ENCODE assay signal across 10 cellular contexts in the genomic region with DNA sequence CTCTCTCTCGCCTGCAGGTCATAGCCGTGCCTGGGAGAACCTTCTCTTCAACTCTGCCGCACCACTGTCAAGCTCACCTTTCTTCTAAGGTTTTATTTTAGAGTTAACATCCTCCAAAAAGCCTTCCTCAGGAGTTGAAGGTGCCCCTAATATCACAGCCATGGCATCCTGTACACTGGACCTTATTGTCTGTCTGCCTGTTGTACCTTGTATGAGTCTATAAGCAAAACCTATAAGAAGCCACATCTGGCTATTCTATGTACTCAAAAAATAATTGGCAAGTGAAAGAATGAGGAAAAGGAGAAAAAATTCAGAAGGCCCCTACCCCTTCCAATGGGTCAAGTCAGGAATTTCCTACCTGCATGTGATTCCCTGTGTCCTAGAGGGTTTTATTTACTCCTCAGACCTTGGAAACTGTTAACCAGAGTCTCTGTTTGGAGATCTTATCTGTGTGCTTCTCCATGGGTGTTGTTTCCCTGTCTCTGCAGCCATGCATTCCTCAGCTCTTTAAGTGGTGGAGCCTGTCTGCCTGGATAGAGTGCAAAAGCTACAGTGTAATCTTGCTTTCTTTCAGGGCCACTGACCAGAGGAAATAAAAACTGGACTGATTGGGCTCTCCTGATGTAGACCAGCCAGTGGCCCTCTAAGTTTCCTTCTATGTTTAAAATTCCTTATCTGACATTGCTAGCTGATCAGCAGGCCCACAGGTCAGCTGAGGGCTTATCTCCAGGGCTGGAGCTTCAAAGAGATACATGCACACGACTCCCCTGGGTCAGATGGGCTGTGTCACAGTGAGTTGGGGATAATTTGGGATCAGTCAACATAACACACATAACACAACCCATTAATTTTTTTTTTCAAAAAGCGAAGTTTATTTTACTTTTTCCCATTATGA. TPM values are rescaled to one million over a fixed set of nuclear protein-coding genes. Genes with fewer than 3 reads are reported as not detected.
DNase-seq lines count a peak whose midpoint lies in the region; ATAC-seq, FAIRE-seq and TF ChIP-seq lines count a peak whose summit lies in the region.
"Had no signal": no experiment of that assay in that cellular context is flagged by ENCODE, and none has a peak within 500 bp of the region (broad histone marks: within the 10 kb centered on the region; RNA-seq: fewer than 3 reads in every experiment).

No MANE protein-coding gene starts in this region.

- H3K9ac ChIP-seq in IMR-90 (ENCODE audit: low read depth, low read length) (no peak overlapping the region), K562 (ENCODE audit: insufficient read depth in 1 of 2, low read depth in 2 of 2, low read length in 2 of 2) (peak overlapping the region; percentile 46 to 77; a peak in 3 of 4 replicates), HepG2 (ENCODE audit: insufficient read depth, low read depth, low read length) (peak overlapping the region; percentile 72)

- H2AK9ac ChIP-seq in IMR-90 (replicated peaks; ENCODE audit: low read depth, low read length, poor library complexity): no peak overlapping the region

- H2AK5ac ChIP-seq in IMR-90 (ENCODE audit: low read depth, low read length): no peak overlapping the region

- H3K36me3 ChIP-seq in A673 (ENCODE audit: insufficient read depth, low read length, poor library complexity, severe bottlenecking) (no peaks in the 10 kb centered on the region), IMR-90 (ENCODE audit: control insufficient read depth, insufficient read depth, low read length) (no peaks in the 10 kb centered on the region), K562 (ENCODE audit: control insufficient read depth, insufficient read depth, low read length) (no peaks in the 10 kb centered on the region), HepG2 (replicated peaks in 1 of 2; ENCODE audit: control insufficient read depth in 1 of 2, insufficient read depth in 2 of 2, low read length in 2 of 2) (no peaks in the 10 kb centered on the region)

- H3K9me1 ChIP-seq in IMR-90 (ENCODE audit: insufficient read depth, low read length) (no peaks in the 10 kb centered on the region), K562 (ENCODE audit: control insufficient read depth, insufficient read depth, low read length) (no peaks in the 10 kb centered on the region)

- H3K23ac ChIP-seq in IMR-90 (ENCODE audit: low read depth, low read length): no peak overlapping the region

- POLR2A ChIA-PET in A673 (lab: Charles Lee; ENCODE audit: low non-redundant PET): no interaction called here
- POLR2A ChIA-PET in IMR-90 (lab: Charles Lee; ENCODE audit: unreplicated experiment): no interaction called here
- POLR2A ChIA-PET in K562 (lab: Yijun Ruan, JAX): interaction anchor here (0.5 to 1.5 kb wide), 9 partner anchors 9 to 195 kb away, joined by 3 to 7 read pairs (median 4); partner anchors contain the start of genes FZD4 and TMEM135
- POLR2A ChIA-PET in HepG2 (lab: Yijun Ruan, JAX): interaction anchor here (1.3 to 2.8 kb wide), 8 partner anchors 17 to 61 kb away, joined by 7 to 47 read pairs (median 10); partner anchors contain the start of genes FZD4 and TMEM135

- FAIRE-seq in K562 (lab: Jason Lieb, UNC): peak; percentile 96
- peak; percentile 96 for FAIRE-seq in HepG2 (lab: Jason Lieb, UNC)

- ATAC-seq in IMR-90 (ENCODE audit: low read depth) (peak; percentile 76), K562 (peak; percentile 91), HepG2 (peak; percentile 92), GM19328 (IDR thresholded peaks at IDR 0.05; ENCODE audit: unreplicated experiment) (no peak)
- ATAC-seq: esophagus mucosa; stimulated activated effector memory CD8-positive, alpha-beta T cell treated with anti-CD3 and anti-CD28 coated beads, Interleukin-12 subunit alpha, Interleukin-12 subunit beta, amount 100 ng/mL, for 72 hours had no signal

- H3K14ac ChIP-seq in IMR-90 (replicated peaks; ENCODE audit: low read depth, low read length): no peak overlapping the region

- dilution Hi-C loops in IMR-90 (cut with HindIII; ENCODE audit: low sequenced_read_pairs, unreplicated experiment): no loop called here

- H3K4me3 ChIP-seq in A673 (ENCODE audit: low read depth, low read length, poor library complexity, severe bottlenecking) (no peak overlapping the region), IMR-90 (ENCODE audit: insufficient read depth, low read depth, low read length) (no peak overlapping the region), K562 (peak overlapping the region; percentile 12; the same call in 1 of the 2 replicates), HepG2 (replicated peaks in 1 of 3; ENCODE audit: insufficient read depth in 1 of 3, low read depth in 2 of 3, low read length in 3 of 3) (peak overlapping the region; percentile 31 to 48 (median 34))

- H2AFZ ChIP-seq in IMR-90 (replicated peaks; ENCODE audit: low read length, poor library complexity) (no peak overlapping the region), K562 (ENCODE audit: low read depth, low read length) (peak overlapping the region; percentile 81), HepG2 (ENCODE audit: low read length) (peak overlapping the region; percentile 24)

- H2BK15ac ChIP-seq in IMR-90 (ENCODE audit: low read depth, low read length): no peak overlapping the region

- no peak overlapping the region for H2BK120ac ChIP-seq in IMR-90 (ENCODE audit: low read depth, low read length)

- TF ChIP-seq RAD21 in IMR-90 (IDR thresholded peaks at IDR 0.05; ENCODE audit: low read length) (no peak), K562 (CRISPR knock-in tag; conservative IDR thresholded peaks at IDR 0.05 in 1 of 2, IDR thresholded peaks at IDR 0.05 in 1 of 2) (peak; percentile 15 to 29; a peak in 3 of 4 replicates), HepG2 (CRISPR knock-in tag; IDR thresholded peaks at IDR 0.05) (no peak)

- no peak overlapping the region for H2BK20ac ChIP-seq in IMR-90 (ENCODE audit: low read depth, low read length)

- H4K91ac ChIP-seq in IMR-90 (ENCODE audit: insufficient read depth, low read depth, low read length): no peak overlapping the region

- H3K79me2 ChIP-seq in K562 (ENCODE audit: control insufficient read depth, insufficient read depth, low read length) (no peaks in the 10 kb centered on the region), HepG2 (ENCODE audit: insufficient read depth, low read length) (no peaks in the 10 kb centered on the region)

- no peak overlapping the region for H2BK5ac ChIP-seq in IMR-90 (ENCODE audit: low read depth, low read length, poor library complexity, severe bottlenecking)

- TF ChIP-seq POLR2A in IMR-90 (IDR thresholded peaks at IDR 0.05; ENCODE audit: low read depth, low read length) (no peak), K562 (conservative IDR thresholded peaks at IDR 0.05) (peak; percentile 53), HepG2 (IDR thresholded peaks at IDR 0.05; ENCODE audit: insufficient read depth in 1 of 2, low read depth in 2 of 2, low read length in 2 of 2) (peak in 1 of 2 experiments; percentile 42; a peak in 1 of 4 replicates)

- H3K9me3 ChIP-seq in A673 (ENCODE audit: low read depth, low read length, poor library complexity, severe bottlenecking) (no peaks in the 10 kb centered on the region), IMR-90 (ENCODE audit: control insufficient read depth, insufficient read depth, low read length) (no peaks in the 10 kb centered on the region), K562 (replicated peaks; ENCODE audit: control insufficient read depth, insufficient read depth, low read depth, low read length) (no peaks in the 10 kb centered on the region), HepG2 (ENCODE audit: low read length) (no peaks in the 10 kb centered on the region)

- H4K8ac ChIP-seq in IMR-90 (ENCODE audit: low read depth in 2 of 2, low read length in 2 of 2): no peak overlapping the region

- H3K18ac ChIP-seq in IMR-90 (ENCODE audit: low read depth, low read length): no peak overlapping the region

- intact Hi-C loops in A673 (cut with micrococcal nuclease; ENCODE audit: unreplicated experiment) (no loop called here), IMR-90 (cut with micrococcal nuclease) (no loop called here), K562 (cut with micrococcal nuclease) (loop anchor here (1.0 to 5.0 kb wide), 2 partner anchors 37 to 97 kb away; partner anchors contain the start of gene TMEM135), HepG2 (cut with micrococcal nuclease; ENCODE audit: unreplicated experiment) (loop anchor here (1.0 kb wide), 4 partner anchors 29 to 59 kb away; partner anchors contain the start of genes FZD4 and TMEM135)

- no peaks in the 10 kb centered on the region for H3K79me1 ChIP-seq in IMR-90 (ENCODE audit: low read depth in 1 of 2, low read length in 2 of 2)

- 70% methylated on average over 2 of the region's 5 CpGs; no CpG with 5 or more reads in 1 of the 2 experiments for WGBS in IMR-90 (ENCODE audit: extremely low coverage in 2 of 2, insufficient read length in 1 of 2), 2 experiments
- WGBS in K562 (ENCODE audit: insufficient coverage, low coverage, missing lambda C conversion rate): 8% methylated on average over 5 of the region's 5 CpGs
- under 1% methylated on average over 5 of the region's 5 CpGs for WGBS in HepG2 (ENCODE audit: low lambda C conversion rate)

- H3K27ac ChIP-seq in A673 (ENCODE audit: low read depth, low read length, poor library complexity, severe bottlenecking) (peak overlapping the region; percentile 29), IMR-90 (ENCODE audit: insufficient read depth, low read length) (no peak overlapping the region), K562 (ENCODE audit: extremely low read depth, low read depth, low read length) (peak overlapping the region; percentile 87), HepG2 (ENCODE audit: extremely low read length, insufficient read depth, low read length) (peak overlapping the region; percentile 87)

- no peak overlapping the region for H3K56ac ChIP-seq in IMR-90 (ENCODE audit: extremely low read depth, insufficient read depth, low read length)

- peaks cover 20% of the 10 kb centered on the region for H3K4me1 ChIP-seq in A673 (ENCODE audit: insufficient read depth, low read length, poor library complexity, severe bottlenecking)
- H3K4me1 ChIP-seq in IMR-90 (ENCODE audit: control insufficient read depth, insufficient read depth, low read length): peaks cover 2% of the 10 kb centered on the region; the same call in 1 of the 2 replicates
- peaks cover 18 to 42% of the 10 kb centered on the region in 2 experiments; a peak in 4 of 5 replicates for H3K4me1 ChIP-seq in K562 (replicated peaks in 1 of 2; ENCODE audit: control insufficient read depth in 2 of 2, insufficient read depth in 2 of 2, low read length in 2 of 2)
- peaks cover 91% of the 10 kb centered on the region for H3K4me1 ChIP-seq in HepG2 (ENCODE audit: insufficient read depth, low read length)

- no peak for TF ChIP-seq CTCF in A673 (conservative IDR thresholded peaks at IDR 0.05; ENCODE audit: low read depth, low read length)
- TF ChIP-seq CTCF in IMR-90 (conservative IDR thresholded peaks at IDR 0.05; ENCODE audit: low read depth, low read length): no peak
- TF ChIP-seq CTCF in K562 (IDR thresholded peaks at IDR 0.05 in 2 of 3, conservative IDR thresholded peaks at IDR 0.05 in 1 of 3; ENCODE audit: insufficient read depth in 2 of 3, low read depth in 1 of 3, low read length in 3 of 3): no peak
- no peak for TF ChIP-seq CTCF in HepG2 (CRISPR knock-in tag; IDR thresholded peaks at IDR 0.05)

- H3K27me3 ChIP-seq in A673 (replicated peaks; ENCODE audit: insufficient read depth, low read depth, low read length, poor library complexity) (no peaks in the 10 kb centered on the region), IMR-90 (ENCODE audit: control insufficient read depth, insufficient read depth, low read length) (no peaks in the 10 kb centered on the region; the same call in 1 of the 2 replicates), K562 (ENCODE audit: control insufficient read depth in 2 of 2, insufficient read depth in 2 of 2, low read length in 2 of 2) (no peaks in the 10 kb centered on the region), HepG2 (ENCODE audit: control insufficient read depth in 1 of 2, insufficient read depth in 2 of 2, low read length in 2 of 2) (no peaks in the 10 kb centered on the region)

- H4K5ac ChIP-seq in IMR-90 (ENCODE audit: low read depth, low read length): no peak overlapping the region

- DNase-seq in A673 (ENCODE audit: low spot score): peak; percentile 49
- DNase-seq in IMR-90: peak; percentile 10
- DNase-seq in K562 (ENCODE audit: extremely low read depth in 1 of 4, low spot score in 3 of 4): peak; percentile 68 to 96 (median 81)
- DNase-seq in HepG2 (ENCODE audit: low spot score): peak; percentile 99
- no peak for DNase-seq in putamen (ENCODE audit: low spot score)
- no peak for DNase-seq in NCI-H82 (lab: John Stamatoyannopoulos, UW)
- DNase-seq in activated CD4-positive, alpha-beta T cell treated with anti-CD3 and anti-CD28 coated beads, Interleukin-2, amount 50 U/mL, for 48 hours: no peak

- H3K4me2 ChIP-seq in IMR-90 (ENCODE audit: low read depth, low read length) (no peak overlapping the region), K562 (ENCODE audit: insufficient read depth, low read length) (peak overlapping the region; percentile 86), HepG2 (ENCODE audit: low read depth, low read length) (peak overlapping the region; percentile 76)

- TF ChIP-seq EP300 in K562 (IDR thresholded peaks at IDR 0.05; ENCODE audit: low read length): peak; percentile 96
- peak; percentile 47 to 80; a peak in 2 of 4 replicates for TF ChIP-seq EP300 in HepG2 (IDR thresholded peaks at IDR 0.05; ENCODE audit: low read depth in 2 of 2, low read length in 2 of 2)
- TF ChIP-seq EP300 in HepG2 (CRISPR knock-in tag; IDR thresholded peaks at IDR 0.05; ENCODE audit: borderline replicate concordance): peak; percentile 92

- H4K20me1 ChIP-seq in IMR-90 (ENCODE audit: insufficient read depth, low read length) (no peaks in the 10 kb centered on the region), K562 (replicated peaks; ENCODE audit: control insufficient read depth, insufficient read depth, low read length) (no peaks in the 10 kb centered on the region), HepG2 (ENCODE audit: insufficient read depth, low read length) (no peaks in the 10 kb centered on the region)

- in situ Hi-C loops in IMR-90 (cut with MboI; ENCODE audit: low sequenced_read_pairs): no loop called here
- in situ Hi-C loops in K562 (cut with MboI): no loop called here
- in situ Hi-C loops in HepG2 (cut with HindIII; ENCODE audit: extremely low pct_ligation_motif_present, low pct_unique_long_range_greater_than_20kb): loop anchor here (5.0 kb wide), 2 partner anchors 37 to 43 kb away; partner anchors contain the start of genes FZD4 and TMEM135

- H3K4ac ChIP-seq in IMR-90 (ENCODE audit: low read depth, low read length): no peak overlapping the region

- CTCF ChIA-PET in A673 (lab: Charles Lee): no interaction called here
- CTCF ChIA-PET in IMR-90 (lab: Yijun Ruan, JAX): no interaction called here
- CTCF ChIA-PET in K562 (lab: Yijun Ruan, JAX; ENCODE audit: low intra/inter-chr PET ratio): no interaction called here
- CTCF ChIA-PET in HepG2 (lab: Yijun Ruan, JAX; ENCODE audit: low intra/inter-chr PET ratio, low total read pairs): no interaction called here

- BruUV-seq in A673 (replicated peaks; lab: Mats Ljungman, UMichigan) (no TSS peak), IMR-90 (replicated peaks; lab: Mats Ljungman, UMichigan) (no TSS peak), K562 (replicated peaks; lab: Mats Ljungman, UMichigan) (TSS peak; percentile 85), HepG2 (replicated peaks; lab: Mats Ljungman, UMichigan) (TSS peak; percentile 88)

RNA-seq across cellular contexts. Expression of gene TMEM135, which starts 37.6 kb away (rescaled TPM):
- total RNA-seq in A673 (2021): 70.3 and 86.7 TPM in 2 replicates
- total RNA-seq in IMR-90 (2012; rRNA removed): 5.9 and 6.9 TPM in 2 replicates
- polyA plus RNA-seq in IMR-90 (2012; rRNA removed): 2.7 and 3.9 TPM in 2 replicates
- 0.75 and 1.4 TPM in 2 replicates for polyA plus RNA-seq in IMR-90 (2012; cell fraction: cytosol; rRNA removed)
- polyA plus RNA-seq in IMR-90 (2012; cell fraction: nucleus; rRNA removed; ENCODE audit: low replicate concordance): 1.7 and 6.0 TPM in 2 replicates
- 53.5 and 67.7 TPM in 2 replicates for total RNA-seq in K562 (2011; cell fraction: chromatin; rRNA removed; ENCODE audit: low replicate concordance)
- 29.0 and 34.1 TPM in 2 replicates for total RNA-seq in K562 (2011; cell fraction: nucleolus; rRNA removed)
- 47.7 and 69.0 TPM in 2 replicates for total RNA-seq in K562 (2011; cell fraction: nucleoplasm; rRNA removed)
- total RNA-seq in K562 (2014; rRNA removed): 17.3 and 18.1 TPM in 2 replicates
- 50.4 and 76.4 TPM in 2 replicates for total RNA-seq in K562 (2014; rRNA removed; fragmentation: Illumina TruSeq; extraction: Trizol)
- 39.5 and 53.6 TPM in 2 replicates for total RNA-seq in K562 (2015; rRNA removed; fragmentation: Illumina TruSeq; extraction: Trizol)
- 41.4 and 49.4 TPM in 2 replicates for total RNA-seq in K562 (2021)
- 36.4 and 45.1 TPM in 2 replicates for polyA plus RNA-seq in K562 (2011; rRNA removed)
- polyA plus RNA-seq in K562 (2011; cell fraction: cytosol; rRNA removed): 25.2 and 57.5 TPM in 2 replicates
- polyA plus RNA-seq in K562 (2011; cell fraction: nucleus; rRNA removed): 42.6 and 53.1 TPM in 2 replicates
- polyA plus RNA-seq in K562 (2012): 22.6 and 38.2 TPM in 2 replicates
- polyA plus RNA-seq in K562 (2014; fragmentation: Illumina TruSeq; extraction: Trizol): 23.1 and 23.2 TPM in 2 replicates
- 10 to 100 TPM; 24.0 to 24.9 TPM for polyA plus RNA-seq in K562 (2014; fragmentation: Nextera tagmentation; extraction: Ambion mirVana)
- polyA plus RNA-seq in K562 (2014; rRNA removed): 17.7 and 19.6 TPM in 2 replicates
- 59.9 and 79.4 TPM in 2 replicates for polyA minus RNA-seq in K562 (2011; rRNA and poly(A)+ RNA removed)
- polyA minus RNA-seq in K562 (2011; cell fraction: cytosol; rRNA and poly(A)+ RNA removed): 22.8 and 25.4 TPM in 2 replicates
- polyA minus RNA-seq in K562 (2011; cell fraction: nucleus; rRNA and poly(A)+ RNA removed): 69.3 and 81.3 TPM in 2 replicates
- total RNA-seq in HepG2 (2016; rRNA removed; fragmentation: Illumina TruSeq; extraction: Trizol): 88.9 and 137 TPM in 2 replicates
- 13.8 and 23.1 TPM in 2 replicates for total RNA-seq in HepG2 (2016; cell fraction: cytosol; rRNA removed; fragmentation: Illumina TruSeq; extraction: Trizol; ENCODE audit: low read depth)
- 89.3 and 110 TPM in 2 replicates for total RNA-seq in HepG2 (2016; cell fraction: insoluble cytoplasmic fraction; rRNA removed; fragmentation: Illumina TruSeq; extraction: Trizol)
- 53.8 and 64.4 TPM in 2 replicates for total RNA-seq in HepG2 (2016; cell fraction: membrane; rRNA removed; fragmentation: Illumina TruSeq; extraction: Trizol)
- total RNA-seq in HepG2 (2016; cell fraction: nucleus; rRNA removed; fragmentation: Illumina TruSeq; extraction: Trizol): 114 and 120 TPM in 2 replicates
- polyA plus RNA-seq in HepG2 (2011; rRNA removed): 29.8 and 36.6 TPM in 2 replicates
- polyA plus RNA-seq in HepG2 (2011; cell fraction: cytosol; rRNA removed): 22.7 and 40.1 TPM in 2 replicates
- polyA plus RNA-seq in HepG2 (2011; cell fraction: nucleus; rRNA removed): 31.7 and 48.3 TPM in 2 replicates
- 28.2 and 36.9 TPM in 2 replicates for polyA plus RNA-seq in HepG2 (2012)
- polyA plus RNA-seq in HepG2 (2016; cell fraction: cytosol; fragmentation: Illumina TruSeq; extraction: Trizol; ENCODE audit: low read depth): 4.8 and 5.5 TPM in 2 replicates
- polyA plus RNA-seq in HepG2 (2016; cell fraction: insoluble cytoplasmic fraction; fragmentation: Illumina TruSeq; extraction: Trizol; ENCODE audit: low read depth): 68.6 and 71.6 TPM in 2 replicates
- 17.9 and 19.7 TPM in 2 replicates for polyA plus RNA-seq in HepG2 (2016; cell fraction: membrane; fragmentation: Illumina TruSeq; extraction: Trizol; ENCODE audit: low read depth)
- 49.6 and 80.2 TPM in 2 replicates for polyA plus RNA-seq in HepG2 (2016; cell fraction: nucleus; fragmentation: Illumina TruSeq; extraction: Trizol; ENCODE audit: insufficient read depth, low read depth)
- polyA minus RNA-seq in HepG2 (2011; rRNA and poly(A)+ RNA removed; ENCODE audit: low replicate concordance): 29.8 and 153 TPM in 2 replicates
- polyA minus RNA-seq in HepG2 (2011; cell fraction: cytosol; rRNA and poly(A)+ RNA removed): 48.6 and 52.1 TPM in 2 replicates
- polyA minus RNA-seq in HepG2 (2011; cell fraction: nucleus; rRNA and poly(A)+ RNA removed): 145 and 211 TPM in 2 replicates

RNA-seq across cellular contexts. Expression of gene FZD4, which starts 44.9 kb away (rescaled TPM):
- total RNA-seq in A673 (2021) (82.7 and 89.1 TPM in 2 replicates), IMR-90 (2012; rRNA removed) (7.7 and 10.3 TPM in 2 replicates), K562 (2014; rRNA removed) (5.0 and 5.7 TPM in 2 replicates), K562 (2014; rRNA removed; fragmentation: Illumina TruSeq; extraction: Trizol) (5.1 and 5.7 TPM in 2 replicates), K562 (2015; rRNA removed; fragmentation: Illumina TruSeq; extraction: Trizol) (7.6 and 7.9 TPM in 2 replicates), K562 (2021) (6.1 and 6.3 TPM in 2 replicates), HepG2 (2016; rRNA removed; fragmentation: Illumina TruSeq; extraction: Trizol) (34.7 and 46.5 TPM in 2 replicates)
- polyA plus RNA-seq in IMR-90 (2012; rRNA removed) (3.1 and 3.7 TPM in 2 replicates), K562 (2011; rRNA removed) (6.2 and 7.3 TPM in 2 replicates), K562 (2014; fragmentation: Illumina TruSeq; extraction: Trizol) (5.1 and 6.2 TPM in 2 replicates), K562 (2014; fragmentation: Nextera tagmentation; extraction: Ambion mirVana) (1 to 10 TPM; 1.2 to 1.4 TPM), K562 (2014; rRNA removed) (5.8 and 6.7 TPM in 2 replicates), HepG2 (2011; rRNA removed) (49.1 and 70.4 TPM in 2 replicates)
- polyA plus RNA-seq in IMR-90 (2012; cell fraction: cytosol; rRNA removed): 1.7 and 2.3 TPM in 2 replicates
- 1.5 and 4.4 TPM in 2 replicates for polyA plus RNA-seq in IMR-90 (2012; cell fraction: nucleus; rRNA removed; ENCODE audit: low replicate concordance)
- total RNA-seq in K562 (2011; cell fraction: chromatin; rRNA removed; ENCODE audit: low replicate concordance): 6.9 and 12.4 TPM in 2 replicates
- total RNA-seq in K562 (2011; cell fraction: nucleolus; rRNA removed): 7.7 and 10.0 TPM in 2 replicates
- 14.2 TPM in 2 replicates for total RNA-seq in K562 (2011; cell fraction: nucleoplasm; rRNA removed)
- 3.1 and 7.3 TPM in 2 replicates for polyA plus RNA-seq in K562 (2011; cell fraction: cytosol; rRNA removed)
- polyA plus RNA-seq in K562 (2011; cell fraction: nucleus; rRNA removed): 3.9 and 5.8 TPM in 2 replicates
- polyA plus RNA-seq in K562 (2012): 4.1 and 6.1 TPM in 2 replicates
- 6.9 and 7.1 TPM in 2 replicates for polyA minus RNA-seq in K562 (2011; rRNA and poly(A)+ RNA removed)
- 2.3 and 3.3 TPM in 2 replicates for polyA minus RNA-seq in K562 (2011; cell fraction: cytosol; rRNA and poly(A)+ RNA removed)
- 2.2 and 4.6 TPM in 2 replicates for polyA minus RNA-seq in K562 (2011; cell fraction: nucleus; rRNA and poly(A)+ RNA removed)
- total RNA-seq in HepG2 (2016; cell fraction: cytosol; rRNA removed; fragmentation: Illumina TruSeq; extraction: Trizol; ENCODE audit: low read depth): 3.4 and 3.7 TPM in 2 replicates
- 36.7 and 46.5 TPM in 2 replicates for total RNA-seq in HepG2 (2016; cell fraction: insoluble cytoplasmic fraction; rRNA removed; fragmentation: Illumina TruSeq; extraction: Trizol)
- 15.6 and 16.1 TPM in 2 replicates for total RNA-seq in HepG2 (2016; cell fraction: membrane; rRNA removed; fragmentation: Illumina TruSeq; extraction: Trizol)
- 57.2 and 60.7 TPM in 2 replicates for total RNA-seq in HepG2 (2016; cell fraction: nucleus; rRNA removed; fragmentation: Illumina TruSeq; extraction: Trizol)
- polyA plus RNA-seq in HepG2 (2011; cell fraction: cytosol; rRNA removed): 41.6 and 43.4 TPM in 2 replicates
- polyA plus RNA-seq in HepG2 (2011; cell fraction: nucleus; rRNA removed): 33.6 and 37.4 TPM in 2 replicates
- polyA plus RNA-seq in HepG2 (2012): 22.8 and 29.0 TPM in 2 replicates
- polyA plus RNA-seq in HepG2 (2016; cell fraction: cytosol; fragmentation: Illumina TruSeq; extraction: Trizol; ENCODE audit: low read depth): 1.4 and 1.5 TPM in 2 replicates
- polyA plus RNA-seq in HepG2 (2016; cell fraction: insoluble cytoplasmic fraction; fragmentation: Illumina TruSeq; extraction: Trizol; ENCODE audit: low read depth): 19.7 and 21.6 TPM in 2 replicates
- polyA plus RNA-seq in HepG2 (2016; cell fraction: membrane; fragmentation: Illumina TruSeq; extraction: Trizol; ENCODE audit: low read depth): 4.3 and 4.6 TPM in 2 replicates
- polyA plus RNA-seq in HepG2 (2016; cell fraction: nucleus; fragmentation: Illumina TruSeq; extraction: Trizol; ENCODE audit: insufficient read depth, low read depth): 58.8 and 63.1 TPM in 2 replicates
- 16.6 and 151 TPM in 2 replicates for polyA minus RNA-seq in HepG2 (2011; rRNA and poly(A)+ RNA removed; ENCODE audit: low replicate concordance)
- polyA minus RNA-seq in HepG2 (2011; cell fraction: cytosol; rRNA and poly(A)+ RNA removed): 66.3 and 82.1 TPM in 2 replicates
- polyA minus RNA-seq in HepG2 (2011; cell fraction: nucleus; rRNA and poly(A)+ RNA removed): 43.3 and 46.9 TPM in 2 replicates

Comparison
In these comparisons a context has a peak if more than half of its experiments do, and no peak if none do; other contexts are left out.
1. DNase-seq: peak in A673 (single experiment), IMR-90 (single experiment), K562 (4 of 4) and HepG2 (single experiment); none in putamen (single experiment), NCI-H82 (single experiment) and activated CD4-positive, alpha-beta T cell treated with anti-CD3 and anti-CD28 coated beads, Interleukin-2, amount 50 U/mL, for 48 hours (0 of 2).
2. H3K4me3 ChIP-seq: peak in K562 (single experiment) and HepG2 (3 of 3); none in A673 (single experiment) and IMR-90 (single experiment).
3. POLR2A ChIA-PET loops: an anchor here in K562 (0.5 to 1.5 kb wide) and HepG2 (1.3 to 2.8 kb wide); none called in A673 and IMR-90.
4. intact Hi-C loops: an anchor here in K562 (1.0 to 5.0 kb wide) and HepG2 (1.0 kb wide); none called in A673 and IMR-90.